16 cellular contexts compared by ENCODE assay signal in genomic region chr15:26051771-26052685, GRCh38.
DNase-seq lines count a peak whose midpoint lies in the region; ATAC-seq and TF ChIP-seq lines count a peak whose summit lies in the region.
"Had no signal": no experiment of that assay in that cellular context is flagged by ENCODE, and none has a peak within 500 bp of the region (broad histone marks: within the 10 kb centered on the region; RNA-seq: fewer than 3 reads in every experiment).

No MANE protein-coding gene starts in this region.

- peak; percentile 72 for DNase-seq in G401 (ENCODE audit: low spot score)
- DNase-seq in NCI-H82 (lab: John Stamatoyannopoulos, UW): peak; percentile 86
- DNase-seq in left cardiac atrium: peak; percentile 32
- DNase-seq in stromal cell of bone marrow (ENCODE audit: low read depth): peak; percentile 66
- DNase-seq in HuH-7.5 (ENCODE audit: low spot score): no peak
- DNase-seq in dorsolateral prefrontal cortex: no peak
- no peak for DNase-seq in glutamatergic neuron
- DNase-seq in dedifferentiated amniotic fluid mesenchymal stem cell (ENCODE audit: extremely low spot score): no peak
- DNase-seq: activated naive CD8-positive, alpha-beta T cell treated with anti-CD3 and anti-CD28 coated beads, Interleukin-2, amount 10 ng/mL, durations not matched to agents 7 days and 5 days; CD4-positive, alpha-beta memory T cell; NCI-H226; PC-9; stimulated activated CD4-positive, alpha-beta T cell treated with anti-CD3 and anti-CD28 coated beads, Interleukin-2, amount 100 ng/mL, for 48 hours; SW 1271 had no signal

- peaks cover 7% of the 10 kb centered on the region for H3K27me3 Mint-ChIP-seq in glutamatergic neuron (ENCODE audit: unreplicated experiment)

- intact Hi-C loops in left cardiac atrium (cut with DNase I) (no loop called here), dorsolateral prefrontal cortex (cut with DNase I) (no loop called here)

- peaks cover 1% of the 10 kb centered on the region for H3K9me3 Mint-ChIP-seq in glutamatergic neuron (ENCODE audit: unreplicated experiment)
- H3K9me3 Mint-ChIP-seq: activated naive CD8-positive, alpha-beta T cell treated with anti-CD3 and anti-CD28 coated beads, Interleukin-2, amount 10 ng/mL, durations not matched to agents 7 days and 5 days; CD4-positive, alpha-beta memory T cell had no signal

- H3K4me1 Mint-ChIP-seq in glutamatergic neuron (ENCODE audit: low read depth, unreplicated experiment): peaks cover 4% of the 10 kb centered on the region
- H3K4me1 Mint-ChIP-seq: activated naive CD8-positive, alpha-beta T cell treated with anti-CD3 and anti-CD28 coated beads, Interleukin-2, amount 10 ng/mL, durations not matched to agents 7 days and 5 days had no signal

- TF ChIP-seq CTCF in dorsolateral prefrontal cortex (IDR thresholded peaks at IDR 0.05 in 54 of 56, conservative IDR thresholded peaks at IDR 0.05 in 2 of 56; ENCODE audit: low read depth in 1 of 56, partially characterized antibody in 56 of 56): no peak
- no peak for TF ChIP-seq CTCF in glutamatergic neuron (IDR thresholded peaks at IDR 0.05; ENCODE audit: partially characterized antibody, unreplicated experiment)

- H3K27ac ChIP-seq in dorsolateral prefrontal cortex: peak overlapping the region in 8 of 59 donors; percentile 4 to 65 (median 30)
- H3K27ac ChIP-seq: PC-9 had no signal

- H3K27ac Mint-ChIP-seq in glutamatergic neuron (ENCODE audit: unreplicated experiment): no peak overlapping the region
- H3K27ac Mint-ChIP-seq: activated naive CD8-positive, alpha-beta T cell treated with anti-CD3 and anti-CD28 coated beads, Interleukin-2, amount 10 ng/mL, durations not matched to agents 7 days and 5 days; CD4-positive, alpha-beta memory T cell had no signal

- ATAC-seq in left cardiac atrium: peak; percentile 68 to 77
- ATAC-seq: activated CD4-positive, CD25-positive, alpha-beta regulatory T cell treated with anti-CD3 and anti-CD28 coated beads, Interleukin-2, amount 50 U/mL, for 24 hours had no signal

- no peaks in the 10 kb centered on the region for H3K27me3 ChIP-seq in dorsolateral prefrontal cortex

- in situ Hi-C loops in G401 (cut with HindIII; ENCODE audit: low sequenced_read_pairs): no loop called here

- peak overlapping the region in 2 of 59 donors; percentile 5 to 11 for H3K4me3 ChIP-seq in dorsolateral prefrontal cortex
- H3K4me3 ChIP-seq: coronary artery, PC-9 had no signal

- H3K4me3 Mint-ChIP-seq in glutamatergic neuron (ENCODE audit: unreplicated experiment): no peak overlapping the region
- H3K4me3 Mint-ChIP-seq: activated naive CD8-positive, alpha-beta T cell treated with anti-CD3 and anti-CD28 coated beads, Interleukin-2, amount 10 ng/mL, durations not matched to agents 7 days and 5 days; CD4-positive, alpha-beta memory T cell had no signal

- no peaks in the 10 kb centered on the region for H3K36me3 Mint-ChIP-seq in glutamatergic neuron (ENCODE audit: unreplicated experiment)
- H3K36me3 Mint-ChIP-seq: activated naive CD8-positive, alpha-beta T cell treated with anti-CD3 and anti-CD28 coated beads, Interleukin-2, amount 10 ng/mL, durations not matched to agents 7 days and 5 days; CD4-positive, alpha-beta memory T cell had no signal

Comparison
In these comparisons a context has a peak if more than half of its experiments do, and no peak if none do; other contexts are left out.
1. DNase-seq: peak in G401 (single experiment), NCI-H82 (single experiment), left cardiac atrium (single experiment) and stromal cell of bone marrow (single experiment); none in HuH-7.5 (single experiment), dorsolateral prefrontal cortex (0 of 10), glutamatergic neuron (single experiment) and dedifferentiated amniotic fluid mesenchymal stem cell (single experiment).